ENCODE assay signal across 1 cellular context in the genomic region with DNA sequence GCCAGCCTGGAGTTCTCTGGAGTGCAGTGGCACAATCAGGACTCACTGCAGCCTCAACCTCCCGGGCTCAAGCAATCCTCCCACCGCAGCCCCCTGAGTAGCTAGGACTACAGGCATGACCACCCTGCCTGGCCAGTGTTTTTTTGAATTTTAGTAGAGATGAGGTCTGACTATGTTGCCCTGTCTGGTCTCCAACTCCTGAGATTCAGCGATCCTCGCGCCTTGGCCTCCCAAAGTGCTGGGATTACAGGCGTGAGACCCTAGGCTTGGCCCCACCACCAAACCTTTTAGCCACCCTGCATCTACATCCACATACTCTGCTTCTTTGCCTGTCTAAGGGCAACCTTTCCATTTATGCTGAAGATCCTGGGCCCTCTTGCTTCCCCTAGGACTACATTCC.
TF ChIP-seq lines count a peak whose summit lies in the region.

No MANE protein-coding gene starts in this region.

TF ChIP-seq in K562, 482 proteins besides CTCF, POLR2A, EP300 and RAD21:
- peak; percentile 10; the same call in 1 of the 2 replicates for TF ChIP-seq ZNF121 (CRISPR knock-in tag; conservative IDR thresholded peaks at IDR 0.05)
- TF ChIP-seq CBFA2T3 (IDR thresholded peaks at IDR 0.05) = no peak
